10 cellular contexts compared by ENCODE assay signal in the genomic region with DNA sequence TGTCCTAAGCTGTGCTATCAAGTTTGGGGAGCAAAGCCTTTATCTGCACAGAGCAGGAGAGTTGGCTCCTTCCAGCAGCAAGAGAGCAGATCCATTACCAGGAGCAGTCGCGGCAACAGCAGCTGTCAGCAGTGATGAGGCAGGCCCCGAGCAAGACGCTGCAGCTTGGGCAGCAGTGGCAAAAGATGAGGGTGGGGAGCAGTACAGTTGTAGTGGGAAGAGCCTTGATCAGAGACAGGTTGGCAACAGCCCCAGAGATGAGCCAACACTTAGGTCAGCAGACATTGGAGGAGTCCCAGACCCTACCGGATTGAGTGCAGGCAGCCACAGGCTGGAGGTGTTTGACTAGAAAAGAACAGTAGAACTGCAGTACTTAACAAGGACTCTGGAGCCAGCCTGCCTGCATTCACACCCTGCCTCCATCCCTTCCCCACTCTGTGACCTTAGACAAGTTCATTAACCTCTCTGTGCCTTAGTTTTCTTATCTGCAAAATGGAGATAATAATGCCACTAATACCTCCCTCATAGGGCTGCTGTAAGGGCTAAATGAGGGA.
DNase-seq lines count a peak whose midpoint lies in the region; ATAC-seq and TF ChIP-seq lines count a peak whose summit lies in the region.
"Had no signal": no experiment of that assay in that cellular context is flagged by ENCODE, and none has a peak within 500 bp of the region (broad histone marks: within the 10 kb centered on the region; RNA-seq: fewer than 3 reads in every experiment).

No MANE protein-coding gene starts in this region.

- H3K4me1 ChIP-seq in adrenal gland (replicated peaks in 1 of 2) (peaks cover 7 to 10% of the 10 kb centered on the region in 2 donors), smooth muscle cell (ENCODE audit: low read depth) (peaks cover 23% of the 10 kb centered on the region)

- ATAC-seq in left cardiac atrium: peak; percentile 42 to 78
- ATAC-seq in HG02970 (IDR thresholded peaks at IDR 0.05; ENCODE audit: low FRiP score, unreplicated experiment): no peak

- H3K27ac Mint-ChIP-seq in nephron progenitor cell: no peak overlapping the region
- H3K27ac Mint-ChIP-seq: activated naive CD8-positive, alpha-beta T cell treated with anti-CD3 and anti-CD28 coated beads, Interleukin-2, amount 10 ng/mL, durations not matched to agents 7 days and 5 days had no signal

- H3K36me3 ChIP-seq in adrenal gland (replicated peaks in 1 of 2): no peaks in the 10 kb centered on the region
- H3K36me3 ChIP-seq in smooth muscle cell (ENCODE audit: low read depth): no peaks in the 10 kb centered on the region
- H3K36me3 ChIP-seq: HAP-1 had no signal

- WGBS in adrenal gland, 4 donors: 13 to 37% (median 32%) methylated on average over 5 of the region's 5 CpGs
- WGBS in smooth muscle cell (ENCODE audit: low lambda C conversion rate): 44% methylated on average over 5 of the region's 5 CpGs

- peak; percentile 91 for DNase-seq in HCEC 1CT
- DNase-seq in adrenal gland: peak; percentile 82 to 92 (median 90)
- peak; percentile 65 for DNase-seq in left cardiac atrium
- DNase-seq in smooth muscle cell (lab: John Stamatoyannopoulos, UW; ENCODE audit: unreplicated experiment): no peak
- DNase-seq in coronary artery (ENCODE audit: low spot score): no peak
- DNase-seq in nephron progenitor cell: no peak
- DNase-seq: activated naive CD8-positive, alpha-beta T cell treated with anti-CD3 and anti-CD28 coated beads, Interleukin-2, amount 10 ng/mL, durations not matched to agents 7 days and 5 days; stimulated activated naive CD4-positive, alpha-beta T cell treated with Interleukin-2 at 50 U/mL for 16 hours had no signal

- no peaks in the 10 kb centered on the region for H3F3A ChIP-seq in smooth muscle cell (ENCODE audit: low read depth)

- H3K4me3 ChIP-seq in adrenal gland: no peak overlapping the region
- no peak overlapping the region for H3K4me3 ChIP-seq in smooth muscle cell
- H3K4me3 ChIP-seq in coronary artery: no peak overlapping the region
- H3K4me3 ChIP-seq: HAP-1 had no signal

- no peaks in the 10 kb centered on the region for H3K27me3 ChIP-seq in adrenal gland
- no peaks in the 10 kb centered on the region for H3K27me3 ChIP-seq in smooth muscle cell (ENCODE audit: low read depth)

- H2AFZ ChIP-seq in smooth muscle cell (ENCODE audit: low read depth): no peak overlapping the region

- peaks cover under 1% of the 10 kb centered on the region for H3K36me3 Mint-ChIP-seq in nephron progenitor cell (ENCODE audit: low read depth)
- H3K36me3 Mint-ChIP-seq: activated naive CD8-positive, alpha-beta T cell treated with anti-CD3 and anti-CD28 coated beads, Interleukin-2, amount 10 ng/mL, durations not matched to agents 7 days and 5 days had no signal

- peak overlapping the region in 2 of 5 donors; percentile 26 to 51 for H3K27ac ChIP-seq in adrenal gland
- H3K27ac ChIP-seq in smooth muscle cell (ENCODE audit: low read depth): no peak overlapping the region
- H3K27ac ChIP-seq in coronary artery: no peak overlapping the region

- intact Hi-C loops in adrenal gland (cut with DNase I): loop anchor here in 1 of 2 donors (10.0 kb wide), 1 partner anchor 94 kb away; no protein-coding TSS in a partner anchor
- intact Hi-C loops in left cardiac atrium (cut with DNase I): loop anchor here in 1 of 2 donors (5.0 kb wide), 1 partner anchor 86 kb away; no protein-coding TSS in a partner anchor

- H3K9me3 ChIP-seq in adrenal gland (replicated peaks in 1 of 3) (peaks cover 0 to 3% (median 0%) of the 10 kb centered on the region in 3 donors), smooth muscle cell (replicated peaks; ENCODE audit: low read depth) (no peaks in the 10 kb centered on the region)

- TF ChIP-seq CTCF in adrenal gland (IDR thresholded peaks at IDR 0.05): peak in 2 of 6 experiments; percentile 17 to 18
- no peak for TF ChIP-seq CTCF in smooth muscle cell (IDR thresholded peaks at IDR 0.05; ENCODE audit: borderline replicate concordance, insufficient read depth, poor library complexity, severe bottlenecking)
- no peak for TF ChIP-seq CTCF in coronary artery (IDR thresholded peaks at IDR 0.05)
- TF ChIP-seq CTCF in nephron progenitor cell (IDR thresholded peaks at IDR 0.05): no peak

- TF ChIP-seq POLR2A in adrenal gland (IDR thresholded peaks at IDR 0.05): peak in 1 of 2 donors; percentile 67

- no peak overlapping the region for H3K4me3 Mint-ChIP-seq in nephron progenitor cell
- H3K4me3 Mint-ChIP-seq: activated naive CD8-positive, alpha-beta T cell treated with anti-CD3 and anti-CD28 coated beads, Interleukin-2, amount 10 ng/mL, durations not matched to agents 7 days and 5 days had no signal

- H3K27me3 Mint-ChIP-seq in nephron progenitor cell (ENCODE audit: low read depth, poor library complexity): peaks cover 11% of the 10 kb centered on the region
- H3K27me3 Mint-ChIP-seq: activated naive CD8-positive, alpha-beta T cell treated with anti-CD3 and anti-CD28 coated beads, Interleukin-2, amount 10 ng/mL, durations not matched to agents 7 days and 5 days had no signal

- H3K4me1 Mint-ChIP-seq in nephron progenitor cell: peaks cover 40% of the 10 kb centered on the region

- H3K4me2 ChIP-seq in smooth muscle cell: peak overlapping the region; percentile 23

- H4K20me1 ChIP-seq in smooth muscle cell (ENCODE audit: low read depth): no peaks in the 10 kb centered on the region

- H3K79me2 ChIP-seq in smooth muscle cell (ENCODE audit: low read depth): no peaks in the 10 kb centered on the region

- H3K9me3 Mint-ChIP-seq in nephron progenitor cell: peaks cover 17% of the 10 kb centered on the region
- H3K9me3 Mint-ChIP-seq: activated naive CD8-positive, alpha-beta T cell treated with anti-CD3 and anti-CD28 coated beads, Interleukin-2, amount 10 ng/mL, durations not matched to agents 7 days and 5 days had no signal

- no peak overlapping the region for H3K9ac ChIP-seq in smooth muscle cell (ENCODE audit: low read depth)

Comparison
In these comparisons a context has a peak if more than half of its experiments do, and no peak if none do; other contexts are left out.
1. DNase-seq: peak in HCEC 1CT (single experiment), adrenal gland (7 of 7) and left cardiac atrium (single experiment); none in smooth muscle cell (single experiment), coronary artery (single experiment) and nephron progenitor cell (single experiment).